6 cellular contexts compared by ENCODE assay signal in genomic region chr22:46439111-46439510, GRCh38.
"Had no signal": no experiment of that assay in that cellular context is flagged by ENCODE, and none has a peak within 500 bp of the region (broad histone marks: within the 10 kb centered on the region; RNA-seq: fewer than 3 reads in every experiment).

No MANE protein-coding gene starts in this region.

- ATAC-seq: HepG2, K562 had no signal

- H3K4me3 Mint-ChIP-seq: IgD-negative memory B cell had no signal

- H3K27ac ChIP-seq: HL-60 had no signal

- H3K4me3 ChIP-seq: K562 had no signal

- DNase-seq: IMR-90, KBM-7 had no signal

- H3K9me3 Mint-ChIP-seq: IgD-negative memory B cell had no signal
